Comparison of ENCODE assay signal across 8 cellular contexts in genomic region chr7:75485979-75486643, GRCh38.
DNase-seq lines count a peak whose midpoint lies in the region; ATAC-seq and TF ChIP-seq lines count a peak whose summit lies in the region.
"Not testable (repeated sequence)": the region's sequence is repeated elsewhere in the genome, so short reads cannot be mapped to it uniquely, and the experiment has no call there.

Gene POM121C (minus strand): TSS chr7:75486299. CDS start chr7:75441496, 44,803 bp downstream.

- not testable (repeated sequence) for TF ChIP-seq CTCF in AG09309 (IDR thresholded peaks at IDR 0.05; ENCODE audit: control insufficient read depth, insufficient read depth, low read depth, low read length, missing control alignments)

- H3K4me3 ChIP-seq in AG09309 (ENCODE audit: control insufficient read depth, low read depth, low read length), result peak within 1 kb of the TSS; percentile 60

- H3K27ac ChIP-seq in caudate nucleus (ENCODE audit: low read depth, low read length), result not testable (repeated sequence)

- ATAC-seq in GM19025 (IDR thresholded peaks at IDR 0.05; ENCODE audit: low read depth, unreplicated experiment) (peak; percentile 98), HG03280 (IDR thresholded peaks at IDR 0.05; ENCODE audit: unreplicated experiment) (peak; percentile 95)

- DNase-seq in AG09309 (ENCODE audit: low read depth) (peak; percentile 58), NCI-H345 (lab: John Stamatoyannopoulos, UW) (peak; percentile 86), caudate nucleus (lab: John Stamatoyannopoulos, UW) (peak; percentile 9 to 95 (median 81)), islet precursor cell (peak; percentile 96)
- DNase-seq in activated CD4-positive, CD25-positive, alpha-beta regulatory T cell (lab: John Stamatoyannopoulos, UW), result peak; percentile 67 to 76 (median 74)
- peak; percentile 74 to 88 (median 85) for DNase-seq in stimulated activated CD4-positive, alpha-beta T cell treated with anti-CD3 and anti-CD28 coated beads, Interleukin-12 subunit alpha, Interleukin-12 subunit beta, amount 100 ng/mL, for 48 hours (ENCODE audit: low read depth in 2 of 3, low spot score in 1 of 3)
